9 cellular contexts compared by ENCODE assay signal in genomic region chr2:14501061-14501460, GRCh38.
"Had no signal": no experiment of that assay in that cellular context is flagged by ENCODE, and none has a peak within 500 bp of the region (broad histone marks: within the 10 kb centered on the region; RNA-seq: fewer than 3 reads in every experiment).

No MANE protein-coding gene starts in this region.

- H3K9me3 ChIP-seq: HAP-1 had no signal

- H3K4me1 Mint-ChIP-seq: IgD-negative memory B cell had no signal

- H3K4me3 Mint-ChIP-seq: HFFc6, IgD-negative memory B cell had no signal

- H3K36me3 ChIP-seq: HAP-1 had no signal

- H3K27ac ChIP-seq: GM23248, HL-60 had no signal

- H3K4me3 ChIP-seq: GM23248, HAP-1 had no signal

- H2AFZ ChIP-seq: GM23248 had no signal

- FAIRE-seq: HepG2 had no signal

- H3K9ac ChIP-seq: GM23248 had no signal

- ATAC-seq: HCT116, HepG2 had no signal

- H3K4me1 ChIP-seq: HAP-1 had no signal

- H3K27me3 Mint-ChIP-seq: IgD-negative memory B cell had no signal

- H3K9me3 Mint-ChIP-seq: HFFc6 had no signal

- H3K27ac Mint-ChIP-seq: HFFc6, IgD-negative memory B cell had no signal

- DNase-seq: GM23248, GOT3, H7, HFFc6 had no signal

- H3K36me3 Mint-ChIP-seq: IgD-negative memory B cell had no signal
